In genomic region chr18:39838831-39839230, GRCh38 we compare ENCODE assay signal across 15 cellular contexts.
DNase-seq lines count a peak whose midpoint lies in the region; TF ChIP-seq lines count a peak whose summit lies in the region.
"Had no signal": no experiment of that assay in that cellular context is flagged by ENCODE, and none has a peak within 500 bp of the region (broad histone marks: within the 10 kb centered on the region; RNA-seq: fewer than 3 reads in every experiment).

No MANE protein-coding gene starts in this region.

- no peak overlapping the region for H3K4me3 Mint-ChIP-seq in type B pancreatic cell
- H3K4me3 Mint-ChIP-seq: CD4-positive, alpha-beta memory T cell; IgD-negative memory B cell had no signal

- H3K36me3 ChIP-seq in brain microvascular endothelial cell (replicated peaks), result no peaks in the 10 kb centered on the region
- H3K36me3 ChIP-seq: BE2C had no signal

- H3K27me3 ChIP-seq in brain microvascular endothelial cell (replicated peaks), result no peaks in the 10 kb centered on the region
- H3K27me3 ChIP-seq: BE2C had no signal

- TF ChIP-seq CTCF in brain microvascular endothelial cell (IDR thresholded peaks at IDR 0.05; ENCODE audit: low read depth, low read length, missing control alignments) (no peak), type B pancreatic cell (conservative IDR thresholded peaks at IDR 0.05) (no peak)

- H3K27me3 Mint-ChIP-seq in type B pancreatic cell, result peaks cover 27% of the 10 kb centered on the region
- H3K27me3 Mint-ChIP-seq: IgD-negative memory B cell had no signal

- no peaks in the 10 kb centered on the region for H3K36me3 Mint-ChIP-seq in type B pancreatic cell
- H3K36me3 Mint-ChIP-seq: CD4-positive, alpha-beta memory T cell; IgD-negative memory B cell had no signal

- peak overlapping the region; percentile 3 for H3K27ac Mint-ChIP-seq in type B pancreatic cell
- H3K27ac Mint-ChIP-seq: CD4-positive, alpha-beta memory T cell had no signal

- DNase-seq in M059J (ENCODE audit: low read depth), result peak; percentile 38
- DNase-seq in brain microvascular endothelial cell, result peak; percentile 3
- peak; percentile 49 for DNase-seq in kidney tubule cell (ENCODE audit: low spot score)
- no peak for DNase-seq in type B pancreatic cell (ENCODE audit: extremely low spot score, unreplicated experiment)
- DNase-seq in DMS114 treated with DMSO at 0.1 percent for 48 hours (lab: John Stamatoyannopoulos, UW; ENCODE audit: unreplicated experiment), result no peak
- DNase-seq in inferior parietal cortex (ENCODE audit: extremely low spot score), result no peak
- no peak for DNase-seq in NCI-H187 treated with DMSO at 0.1 percent for 48 hours (lab: John Stamatoyannopoulos, UW)
- DNase-seq: BE2C; CD4-positive, alpha-beta memory T cell; COR-L47; DMS53; GF-D8; GM23248 had no signal

- H3K9me3 Mint-ChIP-seq in type B pancreatic cell, result no peaks in the 10 kb centered on the region

- in situ Hi-C loops in brain microvascular endothelial cell (cut with HindIII; ENCODE audit: low pct_ligation_motif_present, low sequenced_read_pairs), result no loop called here

- peaks cover 19% of the 10 kb centered on the region for H3K4me1 Mint-ChIP-seq in type B pancreatic cell (ENCODE audit: unreplicated experiment)
- H3K4me1 Mint-ChIP-seq: IgD-negative memory B cell had no signal

- no peak overlapping the region for H3K27ac ChIP-seq in brain microvascular endothelial cell
- H3K27ac ChIP-seq: C4-2B, GM23248 had no signal

- no peak overlapping the region for H3K4me3 ChIP-seq in brain microvascular endothelial cell (ENCODE audit: low read depth, low read length)
- H3K4me3 ChIP-seq: GM23248 had no signal

Comparison
In these comparisons a context has a peak if more than half of its experiments do, and no peak if none do; other contexts are left out.
1. DNase-seq: peak in M059J (single experiment), brain microvascular endothelial cell (single experiment) and kidney tubule cell (single experiment); none in type B pancreatic cell (single experiment), DMS114 treated with DMSO at 0.1 percent for 48 hours (single experiment), inferior parietal cortex (single experiment) and NCI-H187 treated with DMSO at 0.1 percent for 48 hours (single experiment).